ENCODE assay signal across 8 cellular contexts in the genomic region with DNA sequence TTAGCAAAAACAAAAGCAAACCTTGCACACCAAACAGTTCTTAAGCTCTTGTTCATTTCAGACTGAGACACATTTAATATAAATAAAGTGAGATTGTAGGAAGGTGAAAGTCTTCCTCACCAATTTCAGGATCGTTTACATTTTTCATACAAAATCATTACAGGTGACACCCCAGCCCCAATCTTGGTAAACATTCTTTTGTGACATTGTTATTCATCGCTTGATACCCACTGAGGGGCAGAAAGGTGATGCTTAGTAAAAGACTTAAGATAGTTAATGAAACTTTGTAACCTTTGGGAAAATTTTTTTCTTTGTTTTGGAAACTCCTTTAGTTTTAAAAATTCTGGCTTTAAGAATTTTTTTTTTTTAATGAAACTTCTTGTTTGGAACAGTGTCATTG. TPM values are rescaled to one million over a fixed set of nuclear protein-coding genes. Genes with fewer than 3 reads are reported as not detected.
DNase-seq lines count a peak whose midpoint lies in the region; ATAC-seq, FAIRE-seq and TF ChIP-seq lines count a peak whose summit lies in the region.

No MANE protein-coding gene starts in this region.

- no peaks in the 10 kb centered on the region for H3K27me3 ChIP-seq in pancreas

- intact Hi-C loops in pancreas (cut with DNase I) = no loop called here
- intact Hi-C loops in left colon (cut with DNase I, micrococcal nuclease) = no loop called here

- in situ Hi-C loops in ACHN (cut with HindIII; ENCODE audit: low pct_ligation_motif_present, low pct_unique_long_range_greater_than_20kb, low sequenced_read_pairs) = no loop called here

- DNase-seq in OCI-M1 (lab: John Stamatoyannopoulos, UW) (peak; percentile 40), epithelial cell of prostate (ENCODE audit: low read depth, low spot score) (no peak), pancreas (no peak), ACHN (no peak), NCI-H2107 (lab: John Stamatoyannopoulos, UW) (no peak), left colon (no peak)

- H3K4me1 ChIP-seq in ES-I3 (ENCODE audit: insufficient read depth, low read length) = peaks cover 6% of the 10 kb centered on the region; the same call in 1 of the 2 replicates
- peaks cover 7 to 34% (median 34%) of the 10 kb centered on the region in 3 donors for H3K4me1 ChIP-seq in pancreas

- H3K27ac ChIP-seq in epithelial cell of prostate (peak overlapping the region; percentile 97), pancreas (peak overlapping the region in 3 of 4 donors; percentile 94 to 99 (median 99))

- ATAC-seq in pancreas = no peak
- no peak for ATAC-seq in left colon
- no peak for ATAC-seq in HG02870 (IDR thresholded peaks at IDR 0.05; ENCODE audit: unreplicated experiment)

- no peaks in the 10 kb centered on the region for H3K9me3 ChIP-seq in ES-I3 (ENCODE audit: control insufficient read depth, insufficient read depth, low read length)
- H3K9me3 ChIP-seq in pancreas = no peaks in the 10 kb centered on the region

- H3K36me3 ChIP-seq in ES-I3 (ENCODE audit: insufficient read depth, low read length) (no peaks in the 10 kb centered on the region), pancreas (no peaks in the 10 kb centered on the region)

- H3K9ac ChIP-seq in ES-I3 (ENCODE audit: low read depth, low read length) = peak overlapping the region; percentile 92

- no peak for TF ChIP-seq CTCF in pancreas (IDR thresholded peaks at IDR 0.05)

- no peak for FAIRE-seq in pancreas (lab: Jason Lieb, UNC)

- H3K4me3 ChIP-seq in pancreas = peak overlapping the region; percentile 21 to 86 (median 58)

- WGBS in pancreas, 2 donors = 3% methylated on average over 2 of the region's 2 CpGs

RNA-seq across cellular contexts. Expression of gene ARID2, which starts 1.9 kb away (rescaled TPM):
- total RNA-seq in pancreas (10 to 100 TPM; 11.0 to 25.6 (median 16.4) TPM), left colon (10 to 100 TPM; 31.0 to 32.0 TPM)
- 1 to 10 TPM; 6.1 to 7.0 TPM for polyA plus RNA-seq in pancreas
